ENCODE assay signal across 13 cellular contexts in the genomic region with DNA sequence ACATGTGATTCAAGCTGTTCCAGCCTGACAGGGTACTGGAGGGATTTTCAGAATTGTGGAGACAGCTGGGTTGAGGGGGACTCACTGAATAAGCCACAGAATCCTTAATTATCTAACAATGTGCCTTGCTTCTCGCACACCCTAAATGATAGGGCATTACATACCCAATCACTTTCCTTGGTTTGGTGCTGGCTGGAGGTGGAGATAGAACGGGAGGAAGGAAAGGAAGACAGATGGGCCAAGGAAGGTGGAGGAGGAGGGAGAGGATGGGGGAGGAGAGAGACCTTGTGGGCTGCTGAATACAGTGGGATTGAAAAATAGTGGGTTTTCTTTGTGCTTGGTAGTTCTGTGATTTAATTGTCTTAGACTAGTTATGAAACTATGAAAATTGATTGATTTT.
"Had no signal": no experiment of that assay in that cellular context is flagged by ENCODE, and none has a peak within 500 bp of the region (broad histone marks: within the 10 kb centered on the region; RNA-seq: fewer than 3 reads in every experiment).

No MANE protein-coding gene starts in this region.

- H3K27ac ChIP-seq: coronary artery, heart right ventricle, left lung, tibial artery, vagina had no signal

- H3K9me3 ChIP-seq: heart right ventricle, left lung, tibial artery, vagina had no signal

- H3K36me3 ChIP-seq: heart right ventricle, left lung, tibial artery, vagina had no signal

- H3K4me3 ChIP-seq: coronary artery, heart right ventricle, left lung, tibial artery, vagina had no signal

- DNase-seq: activated CD4-positive, alpha-beta T cell treated with anti-CD3 and anti-CD28 coated beads for 4 hours; activated CD8-positive, alpha-beta T cell treated with anti-CD3 and anti-CD28 coated beads for 36 hours; activated naive CD4-positive, alpha-beta T cell treated with anti-CD3 and anti-CD28 coated beads for 36 hours; effector CD4-positive, alpha-beta T cell; heart right ventricle; islet precursor cell; left lung; right cardiac atrium; small intestine; tibial artery had no signal

- ATAC-seq: activated CD8-positive, alpha-beta T cell treated with anti-CD3 and anti-CD28 coated beads for 36 hours; heart right ventricle; left lung; right cardiac atrium had no signal

- H3K27ac Mint-ChIP-seq: activated CD8-positive, alpha-beta T cell treated with anti-CD3 and anti-CD28 coated beads for 36 hours; activated naive CD4-positive, alpha-beta T cell treated with anti-CD3 and anti-CD28 coated beads for 36 hours; T-helper 2 cell treated with Interferon-gamma antibody and Interleukin-4, amounts not matched to agents 5 μg/mL and 100 μg/mL, for 36 hours had no signal

- H3K9me3 Mint-ChIP-seq: activated CD8-positive, alpha-beta T cell treated with anti-CD3 and anti-CD28 coated beads for 36 hours; activated naive CD4-positive, alpha-beta T cell treated with anti-CD3 and anti-CD28 coated beads for 36 hours; T-helper 2 cell treated with Interferon-gamma antibody and Interleukin-4, amounts not matched to agents 5 μg/mL and 100 μg/mL, for 36 hours had no signal

- H3K27me3 ChIP-seq: heart right ventricle, left lung, tibial artery, vagina had no signal

- H3K4me3 Mint-ChIP-seq: activated CD8-positive, alpha-beta T cell treated with anti-CD3 and anti-CD28 coated beads for 36 hours; activated naive CD4-positive, alpha-beta T cell treated with anti-CD3 and anti-CD28 coated beads for 36 hours; T-helper 2 cell treated with Interferon-gamma antibody and Interleukin-4, amounts not matched to agents 5 μg/mL and 100 μg/mL, for 36 hours had no signal
